19 cellular contexts compared by ENCODE assay signal in genomic region chr13:29582171-29582570, GRCh38. TPM values are rescaled to one million over a fixed set of nuclear protein-coding genes. Genes with fewer than 3 reads are reported as not detected.
A peak's percentile ranks its signal among the peaks of the same experiment; 100 is the strongest.
DNase-seq lines count a peak whose midpoint lies in the region; ATAC-seq and TF ChIP-seq lines count a peak whose summit lies in the region.
"Had no signal": no experiment of that assay in that cellular context is flagged by ENCODE, and none has a peak within 500 bp of the region (broad histone marks: within the 10 kb centered on the region; RNA-seq: fewer than 3 reads in every experiment).

No MANE protein-coding gene starts in this region.

- TF ChIP-seq CTCF in right atrium auricular region (IDR thresholded peaks at IDR 0.05) (no peak), colonic mucosa (IDR thresholded peaks at IDR 0.05) (no peak), testis (IDR thresholded peaks at IDR 0.05) (no peak)

- no peak for DNase-seq in Right ventricle myocardium inferior (ENCODE audit: missing footprints)
- DNase-seq in right atrium auricular region (ENCODE audit: low spot score), result no peak
- peak; percentile 85 for DNase-seq in colonic mucosa
- peak; percentile 49 to 76 (median 71) for DNase-seq in right cardiac atrium
- DNase-seq in testis, result peak; percentile 32
- no peak for DNase-seq in HuH-7 (ENCODE audit: low spot score)
- DNase-seq in D341Med (ENCODE audit: low spot score), result no peak
- no peak for DNase-seq in activated CD8-positive, alpha-beta memory T cell treated with anti-CD3 and anti-CD28 coated beads for 24 hours
- DNase-seq: activated CD4-positive, alpha-beta T cell treated with anti-CD3 and anti-CD28 coated beads, Interleukin-2, amount 10 ng/mL, durations not matched to agents 7 days and 5 days; activated CD8-positive, alpha-beta memory T cell treated with anti-CD3 and anti-CD28 coated beads, Interleukin-2, amount 50 U/mL, for 48 hours; activated effector memory CD4-positive, alpha-beta T cell treated with anti-CD3 and anti-CD28 coated beads, Interleukin-2, amount 50 U/mL, for 16 hours; C1 segment of cervical spinal cord; DMS153; effector memory CD4-positive, alpha-beta T cell; NCI-H774; retina; stimulated activated naive CD4-positive, alpha-beta T cell treated with Interleukin-2 at 50 U/mL for 16 hours had no signal

- H3K4me1 ChIP-seq in right atrium auricular region (peaks cover 0 to 34% of the 10 kb centered on the region in 2 donors), colonic mucosa (peaks cover 8% of the 10 kb centered on the region), right cardiac atrium (ENCODE audit: control insufficient read depth, insufficient read depth, low read length) (peaks cover 18% of the 10 kb centered on the region), testis (peaks cover 32% of the 10 kb centered on the region)

- H3K27me3 ChIP-seq in right atrium auricular region, result no peaks in the 10 kb centered on the region
- no peaks in the 10 kb centered on the region for H3K27me3 ChIP-seq in colonic mucosa
- no peaks in the 10 kb centered on the region for H3K27me3 ChIP-seq in right cardiac atrium (ENCODE audit: control insufficient read depth, insufficient read depth)
- no peaks in the 10 kb centered on the region for H3K27me3 ChIP-seq in testis
- H3K27me3 ChIP-seq: hepatocyte, neutrophil had no signal

- H3K9ac ChIP-seq in colonic mucosa (ENCODE audit: low read depth in 2 of 2, low read length in 2 of 2), result peak overlapping the region in 1 of 2 donors; percentile 9

- 43% methylated on average over 10 of the region's 10 CpGs for WGBS in right cardiac atrium
- WGBS in testis, 2 donors, result 42 to 69% methylated on average over 10 of the region's 10 CpGs

- H3K9me3 ChIP-seq in right atrium auricular region (no peaks in the 10 kb centered on the region), colonic mucosa (no peaks in the 10 kb centered on the region), right cardiac atrium (ENCODE audit: control insufficient read depth, low read length) (no peaks in the 10 kb centered on the region), testis (no peaks in the 10 kb centered on the region)
- H3K9me3 ChIP-seq: neutrophil had no signal

- no peak for TF ChIP-seq POLR2A in testis (IDR thresholded peaks at IDR 0.05)

- H3K36me3 ChIP-seq in right atrium auricular region (no peaks in the 10 kb centered on the region), colonic mucosa (no peaks in the 10 kb centered on the region), testis (ENCODE audit: low read depth, missing control alignments) (no peaks in the 10 kb centered on the region)
- H3K36me3 ChIP-seq: neutrophil had no signal

- H3K4me3 ChIP-seq in right atrium auricular region (no peak overlapping the region), colonic mucosa (no peak overlapping the region), right cardiac atrium (ENCODE audit: low read length) (no peak overlapping the region), testis (no peak overlapping the region)
- H3K4me3 ChIP-seq: hepatocyte had no signal

- ATAC-seq in Right ventricle myocardium inferior, result peak; percentile 67
- ATAC-seq in right cardiac atrium, result peak; percentile 68 to 77

- intact Hi-C loops in Right ventricle myocardium inferior (cut with DNase I), result no loop called here
- intact Hi-C loops in colonic mucosa (cut with DNase I), result no loop called here
- intact Hi-C loops in right cardiac atrium (cut with DNase I), result no loop called here
- intact Hi-C loops in testis (cut with DNase I; ENCODE audit: low total_unique reads), result no loop called here

- H3K27ac ChIP-seq in right atrium auricular region, result no peak overlapping the region
- peak overlapping the region; percentile 57 for H3K27ac ChIP-seq in colonic mucosa
- H3K27ac ChIP-seq in right cardiac atrium (ENCODE audit: low read length), result no peak overlapping the region
- peak overlapping the region in 1 of 2 donors; percentile 20 for H3K27ac ChIP-seq in testis
- H3K27ac ChIP-seq: hepatocyte, neutrophil had no signal

RNA-seq across cellular contexts. Expression of gene SLC7A1, which starts 13.3 kb away (rescaled TPM):
- total RNA-seq in Right ventricle myocardium inferior (15.7 TPM), right atrium auricular region (10 to 100 TPM in 1 of 2 donors, 1 to 10 TPM in 1; 8.6 to 19.5 TPM), colonic mucosa (10 to 100 TPM; 52.4 to 62.8 TPM), right cardiac atrium (10 to 100 TPM; 10.4 to 43.1 (median 13.9) TPM), testis (10 to 100 TPM; 21.4 to 35.7 TPM)
- polyA plus RNA-seq in right cardiac atrium (4.5 TPM), testis (ENCODE audit: insufficient read depth, low read depth, low replicate concordance) (27.0 TPM)

Comparison
In these comparisons a context has a peak if more than half of its experiments do, and no peak if none do; other contexts are left out.
1. DNase-seq: peak in colonic mucosa (single experiment), right cardiac atrium (3 of 3) and testis (single experiment); none in Right ventricle myocardium inferior (single experiment), right atrium auricular region (single experiment), HuH-7 (single experiment), D341Med (single experiment) and activated CD8-positive, alpha-beta memory T cell treated with anti-CD3 and anti-CD28 coated beads for 24 hours (single experiment).